8 cellular contexts compared by ENCODE assay signal in genomic region chr17:2786176-2786881, GRCh38. TPM values are rescaled to one million over a fixed set of nuclear protein-coding genes. Genes with fewer than 3 reads are reported as not detected.
DNase-seq lines count a peak whose midpoint lies in the region; ATAC-seq and TF ChIP-seq lines count a peak whose summit lies in the region.

No MANE protein-coding gene starts in this region.

- H3K36me3 ChIP-seq in Karpas-422 (ENCODE audit: insufficient read depth, low read length): no peaks in the 10 kb centered on the region
- H3K36me3 ChIP-seq in OCI-LY7 (ENCODE audit: insufficient read depth, low read length): no peaks in the 10 kb centered on the region

- ATAC-seq in GM19351 (IDR thresholded peaks at IDR 0.05; ENCODE audit: unreplicated experiment): peak; percentile 67

- no peaks in the 10 kb centered on the region for H3K79me2 ChIP-seq in Karpas-422 (ENCODE audit: low read length)
- H3K79me2 ChIP-seq in OCI-LY7 (ENCODE audit: insufficient read depth, low read depth, low read length): no peaks in the 10 kb centered on the region

- H3K4me2 ChIP-seq in Karpas-422 (ENCODE audit: low read depth, low read length, poor library complexity, severe bottlenecking) (no peak overlapping the region), OCI-LY7 (ENCODE audit: low read length) (no peak overlapping the region)

- DNase-seq in AG04449 (ENCODE audit: low read depth, low spot score) (no peak), Karpas-422 (peak; percentile 97), OCI-LY7 (ENCODE audit: low spot score) (peak; percentile 92), epidermal melanocyte (ENCODE audit: insufficient read length, low spot score) (peak; percentile 31), mucosa of gallbladder (ENCODE audit: low spot score) (peak; percentile 84)
- peak; percentile 78 for DNase-seq in activated CD8-positive, alpha-beta memory T cell treated with anti-CD3 and anti-CD28 coated beads, Interleukin-2, amount 50 U/mL, for 24 hours (ENCODE audit: extremely low read depth)
- DNase-seq in stimulated activated CD8-positive, alpha-beta memory T cell treated with anti-CD3 and anti-CD28 coated beads, Interleukin-4, amount 100 ng/mL, for 24 hours (ENCODE audit: low read depth): peak; percentile 84

- H3K27me3 ChIP-seq in Karpas-422 (ENCODE audit: low read length): no peaks in the 10 kb centered on the region

- POLR2A ChIA-PET in AG04449 (lab: Yijun Ruan, JAX) (no interaction called here), OCI-LY7 (lab: Charles Lee) (no interaction called here)

- H4K20me1 ChIP-seq in Karpas-422 (ENCODE audit: insufficient read depth, low read depth, low read length): no peaks in the 10 kb centered on the region
- H4K20me1 ChIP-seq in OCI-LY7 (ENCODE audit: insufficient read depth, low read length): no peaks in the 10 kb centered on the region

- TF ChIP-seq CTCF in AG04449 (IDR thresholded peaks at IDR 0.05; ENCODE audit: insufficient read depth, low read length, missing control alignments) (peak; percentile 89), OCI-LY7 (conservative IDR thresholded peaks at IDR 0.05; ENCODE audit: low read length) (peak; percentile 94)

- CTCF ChIA-PET in AG04449 (lab: Yijun Ruan, JAX): interaction anchor here (0.6 to 1.6 kb wide), 6 partner anchors 10 to 348 kb away, joined by 3 to 6 read pairs (median 4); partner anchors contain the start of gene RAP1GAP2
- CTCF ChIA-PET in OCI-LY7 (lab: Charles Lee; ENCODE audit: unreplicated experiment): interaction anchor here (2.0 kb wide), 1 partner anchor 28 kb away, joined by 5 read pairs; no protein-coding TSS in a partner anchor

- no TSS peak for BruUV-seq in OCI-LY7 (replicated peaks; lab: Mats Ljungman, UMichigan)

- no peak overlapping the region for H3K4me3 ChIP-seq in AG04449 (ENCODE audit: low read depth, low read length)
- H3K4me3 ChIP-seq in Karpas-422 (ENCODE audit: low read length): no peak overlapping the region
- no peak overlapping the region for H3K4me3 ChIP-seq in OCI-LY7 (ENCODE audit: low read depth, low read length, poor library complexity, severe bottlenecking)

- H3K9me2 ChIP-seq in Karpas-422 (replicated peaks; ENCODE audit: insufficient read depth, low read length) (no peaks in the 10 kb centered on the region), OCI-LY7 (ENCODE audit: insufficient read depth, low read length) (no peaks in the 10 kb centered on the region)

- H3K4me1 ChIP-seq in Karpas-422 (ENCODE audit: low read length): no peaks in the 10 kb centered on the region
- peaks cover 4% of the 10 kb centered on the region for H3K4me1 ChIP-seq in OCI-LY7 (ENCODE audit: insufficient read depth, low read length, poor library complexity, severe bottlenecking)

- H2AFZ ChIP-seq in Karpas-422 (ENCODE audit: low read length) (0 out of 2 replicates have a peak overlapping the region, but pooled peaks have one; percentile 18), OCI-LY7 (ENCODE audit: low read length) (peak overlapping the region; percentile 88; the same call in 1 of the 2 replicates)

- intact Hi-C loops in OCI-LY7 (cut with micrococcal nuclease; ENCODE audit: unreplicated experiment): loop anchor here (2.0 kb wide), 3 partner anchors 28 to 50 kb away; no protein-coding TSS in a partner anchor

- H3K9ac ChIP-seq in Karpas-422 (ENCODE audit: low read length): no peak overlapping the region

- H3K9me3 ChIP-seq in Karpas-422 (ENCODE audit: low read length): no peaks in the 10 kb centered on the region
- H3K9me3 ChIP-seq in OCI-LY7 (ENCODE audit: low read length): no peaks in the 10 kb centered on the region

- H3K27ac ChIP-seq in Karpas-422 (ENCODE audit: low read length) (no peak overlapping the region), OCI-LY7 (ENCODE audit: low read depth, low read length, poor library complexity, severe bottlenecking) (no peak overlapping the region)

RNA-seq across cellular contexts. Expression of gene RAP1GAP2, which starts 9.9 kb away (rescaled TPM):
- total RNA-seq in Karpas-422 (2014; rRNA removed; shearing (Covaris generic); ENCODE audit: low replicate concordance): 6.0 and 11.7 TPM in 2 replicates
- total RNA-seq in OCI-LY7 (2014; rRNA removed; shearing (Covaris generic)): 10.9 and 11.3 TPM in 2 replicates
- total RNA-seq in OCI-LY7 (2022) (23.8 and 28.2 TPM in 2 replicates), mucosa of gallbladder (32.8 TPM)

RNA-seq across cellular contexts. Expression of gene CCDC92B, which starts 36.9 kb away (rescaled TPM):
- total RNA-seq in Karpas-422 (2014; rRNA removed; shearing (Covaris generic); ENCODE audit: low replicate concordance): not detected in 2 replicates
- not detected in 2 replicates for total RNA-seq in OCI-LY7 (2014; rRNA removed; shearing (Covaris generic))
- total RNA-seq in OCI-LY7 (2022) (not detected in 2 replicates), mucosa of gallbladder (0.14 TPM)
